In the genomic region with DNA sequence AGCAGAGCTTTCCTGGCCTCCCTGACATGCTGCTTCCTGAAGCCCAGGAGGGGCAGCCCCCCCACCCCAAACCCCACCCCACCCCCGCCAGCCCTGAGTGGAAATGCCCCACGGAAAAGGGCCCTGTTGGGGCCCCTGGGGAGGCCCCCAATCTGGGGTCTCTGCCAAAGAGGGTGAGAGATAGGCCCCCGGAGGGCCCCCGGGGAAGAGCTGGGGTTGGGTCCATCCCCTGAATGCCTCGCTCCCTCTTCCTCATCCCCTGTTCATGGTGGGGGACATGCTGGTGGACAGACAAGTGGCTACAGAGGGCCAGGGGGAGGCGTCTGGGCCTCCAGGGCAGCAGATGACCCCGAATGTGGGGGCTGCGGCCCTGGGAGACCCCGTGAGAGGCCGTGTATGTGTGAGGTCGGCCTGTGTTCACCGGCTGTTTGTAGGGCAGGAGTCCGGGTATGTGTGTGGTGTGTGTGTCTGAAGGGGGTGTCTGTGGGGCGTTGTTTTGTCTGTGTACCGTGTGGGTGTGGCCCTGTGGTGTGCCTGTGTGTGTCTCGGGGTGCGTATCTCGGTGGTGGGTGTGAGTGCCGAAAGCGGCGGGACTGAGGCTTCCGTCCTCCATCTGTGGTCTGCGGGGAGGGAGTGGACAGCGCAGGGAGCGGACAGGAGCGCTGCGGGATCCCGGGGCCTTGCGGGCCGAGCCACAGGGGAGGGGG, we compare ENCODE assay signal across 9 cellular contexts. TPM values are rescaled to one million over a fixed set of nuclear protein-coding genes. Genes with fewer than 3 reads are reported as not detected.
A peak's percentile ranks its signal among the peaks of the same experiment; 100 is the strongest.
DNase-seq lines count a peak whose midpoint lies in the region; ATAC-seq and TF ChIP-seq lines count a peak whose summit lies in the region.
"Had no signal": no experiment of that assay in that cellular context is flagged by ENCODE, and none has a peak within 500 bp of the region (broad histone marks: within the 10 kb centered on the region; RNA-seq: fewer than 3 reads in every experiment).

No MANE protein-coding gene starts in this region.

- no peaks in the 10 kb centered on the region for H3K36me3 ChIP-seq in muscle layer of colon (ENCODE audit: insufficient read depth, low read length)

- H3K36me3 Mint-ChIP-seq in HFFc6 (ENCODE audit: low read depth), result no peaks in the 10 kb centered on the region
- no peaks in the 10 kb centered on the region for H3K36me3 Mint-ChIP-seq in activated CD4-positive, alpha-beta T cell treated with anti-CD3 and anti-CD28 coated beads, Interleukin-2, amount 10 ng/mL, durations not matched to agents 24 days and 14 days (ENCODE audit: low read depth)

- intact Hi-C loops in activated CD4-positive, alpha-beta T cell treated with anti-CD3 and anti-CD28 coated beads, Interleukin-2, amount 10 ng/mL, durations not matched to agents 24 days and 14 days (cut with micrococcal nuclease), result loop anchor here (1.0 to 10.0 kb wide), 3 partner anchors 15 to 435 kb away; no protein-coding TSS in a partner anchor
- intact Hi-C loops in dorsolateral prefrontal cortex (cut with DNase I), result loop anchor here (1.0 to 5.0 kb wide), 10 partner anchors 37 to 471 kb away; no protein-coding TSS in a partner anchor

- no peaks in the 10 kb centered on the region; the same call in 1 of the 2 replicates for H3K27me3 Mint-ChIP-seq in HFFc6 (ENCODE audit: insufficient read depth)
- H3K27me3 Mint-ChIP-seq in activated CD4-positive, alpha-beta T cell treated with anti-CD3 and anti-CD28 coated beads, Interleukin-2, amount 10 ng/mL, durations not matched to agents 24 days and 14 days, result peaks cover 4% of the 10 kb centered on the region

- TF ChIP-seq CTCF in HFFc6 (IDR thresholded peaks at IDR 0.05), result no peak
- no peak for TF ChIP-seq CTCF in dorsolateral prefrontal cortex (IDR thresholded peaks at IDR 0.05 in 54 of 56, conservative IDR thresholded peaks at IDR 0.05 in 2 of 56; ENCODE audit: low read depth in 1 of 56, partially characterized antibody in 56 of 56)

- H3K4me1 ChIP-seq in muscle layer of colon (ENCODE audit: insufficient read depth, low read length), result peaks cover 32% of the 10 kb centered on the region

- no peak overlapping the region for H3K9ac ChIP-seq in muscle layer of colon (ENCODE audit: low read length)

- no peaks in the 10 kb centered on the region for H3K9me3 ChIP-seq in muscle layer of colon (ENCODE audit: low read length)

- H3K27me3 ChIP-seq in dorsolateral prefrontal cortex (no peaks in the 10 kb centered on the region), muscle layer of colon (ENCODE audit: control insufficient read depth in 1 of 2, insufficient read depth in 2 of 2, low read length in 2 of 2) (no peaks in the 10 kb centered on the region)

- H3K9me3 Mint-ChIP-seq in HFFc6, result no peaks in the 10 kb centered on the region
- H3K9me3 Mint-ChIP-seq in activated CD4-positive, alpha-beta T cell treated with anti-CD3 and anti-CD28 coated beads, Interleukin-2, amount 10 ng/mL, durations not matched to agents 24 days and 14 days, result no peaks in the 10 kb centered on the region

- ATAC-seq in GM21528 (IDR thresholded peaks at IDR 0.05; ENCODE audit: low FRiP score, unreplicated experiment), result no peak
- ATAC-seq in GM18498 (IDR thresholded peaks at IDR 0.05; ENCODE audit: unreplicated experiment), result no peak

- H3K27ac Mint-ChIP-seq in HFFc6, result peak overlapping the region; percentile 80
- peak overlapping the region; percentile 98 for H3K27ac Mint-ChIP-seq in activated CD4-positive, alpha-beta T cell treated with anti-CD3 and anti-CD28 coated beads, Interleukin-2, amount 10 ng/mL, durations not matched to agents 24 days and 14 days

- H3K4me3 Mint-ChIP-seq in HFFc6, result peak overlapping the region; percentile 83
- H3K4me3 Mint-ChIP-seq in activated CD4-positive, alpha-beta T cell treated with anti-CD3 and anti-CD28 coated beads, Interleukin-2, amount 10 ng/mL, durations not matched to agents 24 days and 14 days, result peak overlapping the region; percentile 92

- peak overlapping the region in 57 of 59 donors; percentile 1 to 97 (median 83) for H3K27ac ChIP-seq in dorsolateral prefrontal cortex
- peak overlapping the region; percentile 81 for H3K27ac ChIP-seq in muscle layer of colon (ENCODE audit: low read depth, low read length)

- H3K4me1 Mint-ChIP-seq in HFFc6 (ENCODE audit: low read depth), result peaks cover 33% of the 10 kb centered on the region
- peaks cover 38% of the 10 kb centered on the region for H3K4me1 Mint-ChIP-seq in activated CD4-positive, alpha-beta T cell treated with anti-CD3 and anti-CD28 coated beads, Interleukin-2, amount 10 ng/mL, durations not matched to agents 24 days and 14 days

- H3K4me3 ChIP-seq in dorsolateral prefrontal cortex (peak overlapping the region in 45 of 59 donors; percentile 22 to 70 (median 61)), muscle layer of colon (ENCODE audit: low read depth in 1 of 2, low read length in 2 of 2) (peak overlapping the region in 1 of 2 donors; percentile 43)

- peak; percentile 28 for DNase-seq in HFFc6
- DNase-seq in activated CD4-positive, alpha-beta T cell treated with anti-CD3 and anti-CD28 coated beads, Interleukin-2, amount 10 ng/mL, durations not matched to agents 24 days and 14 days, result peak; percentile 90
- no peak for DNase-seq in dorsolateral prefrontal cortex
- peak; percentile 78 for DNase-seq in ureter (ENCODE audit: low spot score)
- DNase-seq in amniotic stem cell (lab: John Stamatoyannopoulos, UW), result no peak

RNA-seq across cellular contexts. Expression of a gene that starts 11.3 kb away (rescaled TPM):
- under 1 TPM in 2 of 6 experiments, not detected in 4; 0.14 to 0.20 TPM for total RNA-seq in HFFc6 (2021; fragmentation: NEBNext Ultra II Directional; extraction: Animal tissue kit (Norgen Biotek cat#: 25700))
- not detected in 2 replicates for total RNA-seq in activated CD4-positive, alpha-beta T cell treated with anti-CD3 and anti-CD28 coated beads, Interleukin-2, amount 10 ng/mL, durations not matched to agents 24 days and 14 days
- total RNA-seq in dorsolateral prefrontal cortex (1 to 10 TPM in 55 of 120 experiments, under 1 TPM in 47, not detected in 18; 0.18 to 3.1 (median 1.0) TPM), ureter (not detected)
- total RNA-seq: T-helper 1 cell treated with Interleukin-12 subunit alpha and Interleukin-12 subunit beta and Interleukin-4 antibody, amounts not matched to agents 30 ng/mL and 1 ng/mL, for 36 hours had no signal

RNA-seq across cellular contexts. Expression of a gene that starts 16.3 kb away (rescaled TPM):
- 10 to 100 TPM; 81.6 to 90.0 (median 87.7) TPM for total RNA-seq in HFFc6 (2021; fragmentation: NEBNext Ultra II Directional; extraction: Animal tissue kit (Norgen Biotek cat#: 25700))
- 72.0 and 72.4 TPM in 2 replicates for total RNA-seq in activated CD4-positive, alpha-beta T cell treated with anti-CD3 and anti-CD28 coated beads, Interleukin-2, amount 10 ng/mL, durations not matched to agents 24 days and 14 days
- 10 to 100 TPM; 22.2 to 45.4 (median 32.9) TPM for total RNA-seq in dorsolateral prefrontal cortex
- total RNA-seq in ureter, result 31.2 TPM

RNA-seq across cellular contexts. Expression of a gene that starts 32.3 kb away (rescaled TPM):
- 10 to 100 TPM; 28.9 to 33.1 (median 30.6) TPM for total RNA-seq in HFFc6 (2021; fragmentation: NEBNext Ultra II Directional; extraction: Animal tissue kit (Norgen Biotek cat#: 25700))
- 21.9 and 22.7 TPM in 2 replicates for total RNA-seq in activated CD4-positive, alpha-beta T cell treated with anti-CD3 and anti-CD28 coated beads, Interleukin-2, amount 10 ng/mL, durations not matched to agents 24 days and 14 days
- total RNA-seq in dorsolateral prefrontal cortex (10 to 100 TPM; 20.5 to 43.2 (median 32.5) TPM), ureter (18.8 TPM)

RNA-seq across cellular contexts. Expression of a gene that starts 55.8 kb away (rescaled TPM):
- 100 to 1,000 TPM in 4 of 6 experiments, 10 to 100 TPM in 2; 34.0 to 113 (median 102) TPM for total RNA-seq in HFFc6 (2021; fragmentation: NEBNext Ultra II Directional; extraction: Animal tissue kit (Norgen Biotek cat#: 25700))
- total RNA-seq in activated CD4-positive, alpha-beta T cell treated with anti-CD3 and anti-CD28 coated beads, Interleukin-2, amount 10 ng/mL, durations not matched to agents 24 days and 14 days, result 3.4 and 3.8 TPM in 2 replicates
- total RNA-seq in dorsolateral prefrontal cortex (1 to 10 TPM in 4 of 120 experiments, under 1 TPM in 37, not detected in 79; 0.33 to 1.6 (median 0.47) TPM), ureter (6.5 TPM)

Comparison
In these comparisons a context has a peak if more than half of its experiments do, and no peak if none do; other contexts are left out.
1. DNase-seq: peak in HFFc6 (single experiment), activated CD4-positive, alpha-beta T cell treated with anti-CD3 and anti-CD28 coated beads, Interleukin-2, amount 10 ng/mL, durations not matched to agents 24 days and 14 days (single experiment) and ureter (single experiment); none in dorsolateral prefrontal cortex (0 of 10) and amniotic stem cell (single experiment).